In the genomic region with DNA sequence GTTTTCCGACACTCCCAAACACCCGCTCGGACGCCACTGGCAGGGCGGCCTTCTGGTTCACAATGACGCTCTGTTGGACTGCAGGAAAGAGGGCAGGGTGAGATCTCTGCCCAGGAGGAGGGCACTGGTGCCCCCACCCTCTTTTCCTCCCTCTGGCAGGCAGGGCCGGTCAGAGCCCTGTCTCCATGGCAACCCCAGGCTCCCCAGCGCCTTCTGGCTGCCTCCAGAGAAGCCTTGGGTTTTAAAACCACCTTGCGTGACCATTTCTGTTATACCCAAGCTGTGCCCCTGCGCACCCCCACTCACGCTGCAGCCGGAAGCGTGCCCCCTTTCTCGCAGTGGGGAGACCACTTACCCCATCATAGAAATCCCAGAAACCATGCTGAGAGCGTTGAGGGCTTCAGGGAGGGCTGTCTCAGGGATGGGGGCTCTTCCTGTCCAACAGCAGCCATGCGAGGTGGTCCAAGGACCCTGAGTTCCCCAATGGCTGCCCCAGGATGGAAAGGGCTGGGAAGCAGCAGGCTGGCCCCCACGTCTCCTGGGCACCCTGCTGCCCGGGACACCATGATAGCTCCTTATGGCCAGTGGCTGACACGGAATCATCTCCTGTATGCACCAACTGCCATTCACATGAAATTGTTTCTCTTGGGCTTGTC, we compare ENCODE assay signal across 11 cellular contexts.
DNase-seq lines count a peak whose midpoint lies in the region; ATAC-seq and TF ChIP-seq lines count a peak whose summit lies in the region.
"Had no signal": no experiment of that assay in that cellular context is flagged by ENCODE, and none has a peak within 500 bp of the region (broad histone marks: within the 10 kb centered on the region; RNA-seq: fewer than 3 reads in every experiment).

No MANE protein-coding gene starts in this region.

- no peak for ATAC-seq in HG03039 (IDR thresholded peaks at IDR 0.05; ENCODE audit: unreplicated experiment)
- ATAC-seq: mucosa of descending colon had no signal

- H3K4me1 ChIP-seq in NT2/D1 (ENCODE audit: insufficient read depth, insufficient read length) = peaks cover 34% of the 10 kb centered on the region

- TF ChIP-seq CTCF in retinal pigment epithelial cell (conservative IDR thresholded peaks at IDR 0.05; ENCODE audit: low read depth, low read length) = peak; percentile 22

- H3K36me3 ChIP-seq in NT2/D1 (ENCODE audit: insufficient read depth, insufficient read length, low read length) = no peaks in the 10 kb centered on the region

- DNase-seq in DMS 273 (lab: John Stamatoyannopoulos, UW; ENCODE audit: unreplicated experiment) (peak; percentile 89), DMS 273 treated with DMSO at 0.1 percent for 48 hours (lab: John Stamatoyannopoulos, UW) (no peak), NT2/D1 (ENCODE audit: low read depth, low spot score) (no peak), hypothalamus (lab: John Stamatoyannopoulos, UW) (peak in 45 of 51 donors; percentile 22 to 95 (median 83)), retinal pigment epithelial cell (ENCODE audit: low read depth) (no peak), NCI-H1694 (lab: John Stamatoyannopoulos, UW) (no peak), SIG-M5 treated with dmso at 0.1 percent for 504 hours (lab: John Stamatoyannopoulos, UW; ENCODE audit: unreplicated experiment) (no peak)
- DNase-seq: activated CD4-positive, alpha-beta T cell treated with anti-CD3 and anti-CD28 coated beads, Interleukin-2, amount 50 U/mL, for 4 hours had no signal

- H3K4me3 ChIP-seq in NT2/D1 (ENCODE audit: insufficient read length, low read depth) (no peak overlapping the region), retinal pigment epithelial cell (ENCODE audit: low read length) (no peak overlapping the region)
- H3K4me3 ChIP-seq: mucosa of descending colon, smooth muscle cell had no signal

- no peaks in the 10 kb centered on the region for H3K9me3 ChIP-seq in NT2/D1 (ENCODE audit: insufficient read depth, low read length)
- H3K9me3 ChIP-seq: mucosa of descending colon had no signal

- no peaks in the 10 kb centered on the region for H3K27me3 ChIP-seq in NT2/D1 (ENCODE audit: insufficient read depth, insufficient read length)

- H3K9ac ChIP-seq in NT2/D1 (ENCODE audit: insufficient read length, low read depth) = peak overlapping the region; percentile 50

Comparison
In these comparisons a context has a peak if more than half of its experiments do, and no peak if none do; other contexts are left out.
1. DNase-seq: peak in DMS 273 (single experiment) and hypothalamus (45 of 51); none in DMS 273 treated with DMSO at 0.1 percent for 48 hours (single experiment), NT2/D1 (single experiment), retinal pigment epithelial cell (single experiment), NCI-H1694 (single experiment) and SIG-M5 treated with dmso at 0.1 percent for 504 hours (single experiment).